ENCODE assay signal across 10 cellular contexts in genomic region chr10:61662794-61663259, GRCh38. TPM values are rescaled to one million over a fixed set of nuclear protein-coding genes. Genes with fewer than 3 reads are reported as not detected.
DNase-seq lines count a peak whose midpoint lies in the region; ATAC-seq, FAIRE-seq and TF ChIP-seq lines count a peak whose summit lies in the region.
"Had no signal": no experiment of that assay in that cellular context is flagged by ENCODE, and none has a peak within 500 bp of the region (broad histone marks: within the 10 kb centered on the region; RNA-seq: fewer than 3 reads in every experiment).

Gene CABCOCO1 (plus strand): TSS chr10:61662929. CDS start chr10:61662973, 44 bp downstream.

- H3K27ac Mint-ChIP-seq in activated CD4-positive, alpha-beta T cell treated with anti-CD3 and anti-CD28 coated beads for 36 hours: no peak within 1 kb of the TSS
- no peak within 1 kb of the TSS for H3K27ac Mint-ChIP-seq in activated CD4-positive, alpha-beta T cell treated with anti-CD3 and anti-CD28 coated beads, Interleukin-2, amount 10 ng/mL, durations not matched to agents 7 days and 5 days
- no peak within 1 kb of the TSS for H3K27ac Mint-ChIP-seq in progenitor cell of endocrine pancreas
- no peak within 1 kb of the TSS for H3K27ac Mint-ChIP-seq in T-helper 17 cell
- H3K27ac Mint-ChIP-seq: CD4-positive, CD25-positive, alpha-beta regulatory T cell had no signal

- peak within 1 kb of the TSS; percentile 65 for H3K4me3 ChIP-seq in astrocyte of the spinal cord (ENCODE audit: low read depth, low read length)

- ATAC-seq in activated CD4-positive, alpha-beta T cell treated with anti-CD3 and anti-CD28 coated beads for 36 hours: no peak
- ATAC-seq in T-helper 17 cell: no peak

- TF ChIP-seq CTCF in astrocyte of the spinal cord (IDR thresholded peaks at IDR 0.05; ENCODE audit: low read depth, low read length) (peak; percentile 16), progenitor cell of endocrine pancreas (IDR thresholded peaks at IDR 0.05; ENCODE audit: unreplicated experiment) (no peak)

- in situ Hi-C loops in astrocyte of the spinal cord (cut with HindIII; ENCODE audit: low sequenced_read_pairs): no loop called here

- POLR2A ChIA-PET in activated CD4-positive, alpha-beta T cell treated with anti-CD3 and anti-CD28 coated beads for 36 hours (lab: Charles Lee): no interaction called here
- POLR2A ChIA-PET in activated CD4-positive, alpha-beta T cell treated with anti-CD3 and anti-CD28 coated beads, Interleukin-2, amount 10 ng/mL, durations not matched to agents 7 days and 5 days (lab: Charles Lee): no interaction called here

- no peaks in the 10 kb centered on the region for H3K9me3 ChIP-seq in T-helper 17 cell (ENCODE audit: control insufficient read depth, low read length, poor library complexity, severe bottlenecking)

- FAIRE-seq in GM19239 (lab: Jason Lieb, UNC): no peak

- H3K36me3 Mint-ChIP-seq in activated CD4-positive, alpha-beta T cell treated with anti-CD3 and anti-CD28 coated beads for 36 hours (ENCODE audit: low read depth): no peaks in the 10 kb centered on the region
- no peaks in the 10 kb centered on the region for H3K36me3 Mint-ChIP-seq in activated CD4-positive, alpha-beta T cell treated with anti-CD3 and anti-CD28 coated beads, Interleukin-2, amount 10 ng/mL, durations not matched to agents 7 days and 5 days (ENCODE audit: low read depth)
- H3K36me3 Mint-ChIP-seq in progenitor cell of endocrine pancreas (ENCODE audit: insufficient read depth) (no peaks in the 10 kb centered on the region), T-helper 17 cell (ENCODE audit: low read depth) (no peaks in the 10 kb centered on the region)
- H3K36me3 Mint-ChIP-seq: CD4-positive, CD25-positive, alpha-beta regulatory T cell had no signal

- peaks cover 31% of the 10 kb centered on the region for H3K27me3 Mint-ChIP-seq in activated CD4-positive, alpha-beta T cell treated with anti-CD3 and anti-CD28 coated beads for 36 hours
- peaks cover 33% of the 10 kb centered on the region for H3K27me3 Mint-ChIP-seq in activated CD4-positive, alpha-beta T cell treated with anti-CD3 and anti-CD28 coated beads, Interleukin-2, amount 10 ng/mL, durations not matched to agents 7 days and 5 days
- H3K27me3 Mint-ChIP-seq in progenitor cell of endocrine pancreas (peaks cover 2% of the 10 kb centered on the region), T-helper 17 cell (peaks cover 51% of the 10 kb centered on the region)

- no peaks in the 10 kb centered on the region for H3K4me1 Mint-ChIP-seq in activated CD4-positive, alpha-beta T cell treated with anti-CD3 and anti-CD28 coated beads for 36 hours
- no peaks in the 10 kb centered on the region for H3K4me1 Mint-ChIP-seq in activated CD4-positive, alpha-beta T cell treated with anti-CD3 and anti-CD28 coated beads, Interleukin-2, amount 10 ng/mL, durations not matched to agents 7 days and 5 days
- H3K4me1 Mint-ChIP-seq in progenitor cell of endocrine pancreas (ENCODE audit: low read depth): peaks cover 2% of the 10 kb centered on the region
- no peaks in the 10 kb centered on the region for H3K4me1 Mint-ChIP-seq in T-helper 17 cell

- intact Hi-C loops in activated CD4-positive, alpha-beta T cell treated with anti-CD3 and anti-CD28 coated beads for 36 hours (cut with DNase I, micrococcal nuclease): no loop called here

- no peak within 1 kb of the TSS for H3K4me3 Mint-ChIP-seq in activated CD4-positive, alpha-beta T cell treated with anti-CD3 and anti-CD28 coated beads for 36 hours
- H3K4me3 Mint-ChIP-seq in activated CD4-positive, alpha-beta T cell treated with anti-CD3 and anti-CD28 coated beads, Interleukin-2, amount 10 ng/mL, durations not matched to agents 7 days and 5 days: no peak within 1 kb of the TSS
- H3K4me3 Mint-ChIP-seq in progenitor cell of endocrine pancreas (ENCODE audit: low read depth) (peak within 1 kb of the TSS; percentile 74), T-helper 17 cell (no peak within 1 kb of the TSS)

- DNase-seq in activated CD4-positive, alpha-beta T cell treated with anti-CD3 and anti-CD28 coated beads for 36 hours: peak; percentile 7
- DNase-seq in activated CD4-positive, alpha-beta T cell treated with anti-CD3 and anti-CD28 coated beads, Interleukin-2, amount 10 ng/mL, durations not matched to agents 7 days and 5 days: no peak
- peak; percentile 61 for DNase-seq in astrocyte of the spinal cord (ENCODE audit: low read depth, low spot score)
- DNase-seq in hypothalamus (lab: John Stamatoyannopoulos, UW): peak; percentile 9 to 85 (median 59)
- DNase-seq in progenitor cell of endocrine pancreas (ENCODE audit: low spot score, unreplicated experiment): peak; percentile 57
- no peak for DNase-seq in GM19239 (ENCODE audit: insufficient read length, low spot score)
- DNase-seq in T-helper 17 cell: no peak
- no peak for DNase-seq in Kasumi-1 (lab: John Stamatoyannopoulos, UW)
- DNase-seq: CD4-positive, CD25-positive, alpha-beta regulatory T cell had no signal

- no peaks in the 10 kb centered on the region for H3K9me3 Mint-ChIP-seq in activated CD4-positive, alpha-beta T cell treated with anti-CD3 and anti-CD28 coated beads for 36 hours (ENCODE audit: low read depth)
- no peaks in the 10 kb centered on the region for H3K9me3 Mint-ChIP-seq in activated CD4-positive, alpha-beta T cell treated with anti-CD3 and anti-CD28 coated beads, Interleukin-2, amount 10 ng/mL, durations not matched to agents 7 days and 5 days
- no peaks in the 10 kb centered on the region for H3K9me3 Mint-ChIP-seq in progenitor cell of endocrine pancreas (ENCODE audit: low read depth)

- CTCF ChIA-PET in activated CD4-positive, alpha-beta T cell treated with anti-CD3 and anti-CD28 coated beads for 36 hours (lab: Charles Lee): no interaction called here
- CTCF ChIA-PET in activated CD4-positive, alpha-beta T cell treated with anti-CD3 and anti-CD28 coated beads, Interleukin-2, amount 10 ng/mL, durations not matched to agents 7 days and 5 days (lab: Charles Lee): no interaction called here

RNA-seq across cellular contexts. Expression of gene CABCOCO1, which starts in this region (rescaled TPM):
- not detected for total RNA-seq in activated CD4-positive, alpha-beta T cell treated with anti-CD3 and anti-CD28 coated beads for 36 hours
- total RNA-seq in activated CD4-positive, alpha-beta T cell treated with anti-CD3 and anti-CD28 coated beads, Interleukin-2, amount 10 ng/mL, durations not matched to agents 7 days and 5 days: not detected
- total RNA-seq in progenitor cell of endocrine pancreas (1.2 TPM in 1 of 2 replicates, not detected in the other), T-helper 17 cell (not detected)
- total RNA-seq: CD4-positive, CD25-positive, alpha-beta regulatory T cell; T-helper 2 cell treated with Interferon-gamma antibody and Interleukin-4, amounts not matched to agents 100 ng/mL and 5 ng/mL, for 36 hours had no signal

Comparison
In these comparisons a context has a peak if more than half of its experiments do, and no peak if none do; other contexts are left out.
1. Peak in DNase-seq in activated CD4-positive, alpha-beta T cell treated with anti-CD3 and anti-CD28 coated beads for 36 hours; RNA of the gene not detected or under 1 TPM.
2. DNase-seq: peak in astrocyte of the spinal cord (single experiment), hypothalamus (51 of 51) and progenitor cell of endocrine pancreas (single experiment); none in activated CD4-positive, alpha-beta T cell treated with anti-CD3 and anti-CD28 coated beads, Interleukin-2, amount 10 ng/mL, durations not matched to agents 7 days and 5 days (single experiment), GM19239 (single experiment), T-helper 17 cell (0 of 3) and Kasumi-1 (0 of 2).